In the genomic region with DNA sequence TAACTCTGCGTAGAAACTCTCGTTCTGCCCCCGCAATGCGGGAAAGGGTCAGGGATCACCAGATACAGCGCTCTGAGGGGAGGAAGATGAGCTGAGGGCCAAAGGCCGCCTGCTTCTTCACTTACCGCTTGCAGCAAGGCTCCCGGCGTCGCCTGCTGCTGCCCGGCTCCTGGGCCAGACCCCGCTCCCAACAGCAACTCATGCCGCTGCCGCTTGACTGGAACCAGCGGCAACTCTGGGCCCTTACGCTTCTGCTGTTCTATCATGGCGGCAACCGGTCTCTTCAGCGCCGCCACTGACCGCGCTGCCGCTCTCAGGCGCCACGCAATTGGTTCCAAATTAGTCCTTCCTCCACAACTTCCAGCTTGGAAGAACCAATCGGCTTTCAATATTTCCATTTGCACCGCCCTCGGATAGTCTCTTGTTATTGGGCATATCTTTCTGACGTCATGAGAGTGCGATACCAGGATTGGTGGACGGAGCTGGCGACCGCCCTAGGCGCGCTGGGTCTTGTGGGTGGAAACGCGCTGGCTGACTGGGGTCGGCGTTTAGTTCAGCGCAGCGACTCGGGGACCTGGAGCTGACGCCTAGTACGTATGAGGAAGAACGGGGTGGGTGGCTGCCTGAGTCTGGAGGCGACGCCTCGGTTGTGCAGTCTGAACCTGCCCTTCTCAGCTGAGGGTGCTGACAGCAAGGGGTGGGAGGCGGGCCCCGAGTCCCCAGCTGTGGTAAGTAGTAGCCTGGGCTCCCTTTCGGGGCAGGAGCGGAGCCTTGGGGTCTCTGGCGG, we compare ENCODE assay signal across 1 cellular context.
A peak's percentile ranks its signal among the peaks of the same experiment; 100 is the strongest.
TF ChIP-seq lines count a peak whose summit lies in the region.

A gene (minus strand): TSS at position 303 of the 787 bp plus-strand sequence. CDS start 37 bp downstream, at position 266.
A gene with protein sequence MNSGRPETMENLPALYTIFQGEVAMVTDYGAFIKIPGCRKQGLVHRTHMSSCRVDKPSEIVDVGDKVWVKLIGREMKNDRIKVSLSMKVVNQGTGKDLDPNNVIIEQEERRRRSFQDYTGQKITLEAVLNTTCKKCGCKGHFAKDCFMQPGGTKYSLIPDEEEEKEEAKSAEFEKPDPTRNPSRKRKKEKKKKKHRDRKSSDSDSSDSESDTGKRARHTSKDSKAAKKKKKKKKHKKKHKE (plus strand): TSS at position 547 of the 787 bp plus-strand sequence. CDS start 13,067 bp downstream, outside the sequence.

TF ChIP-seq in K562, 482 proteins besides CTCF, POLR2A, EP300 and RAD21 (continued from another document and continues in another):
- TF ChIP-seq, protein P1, sequence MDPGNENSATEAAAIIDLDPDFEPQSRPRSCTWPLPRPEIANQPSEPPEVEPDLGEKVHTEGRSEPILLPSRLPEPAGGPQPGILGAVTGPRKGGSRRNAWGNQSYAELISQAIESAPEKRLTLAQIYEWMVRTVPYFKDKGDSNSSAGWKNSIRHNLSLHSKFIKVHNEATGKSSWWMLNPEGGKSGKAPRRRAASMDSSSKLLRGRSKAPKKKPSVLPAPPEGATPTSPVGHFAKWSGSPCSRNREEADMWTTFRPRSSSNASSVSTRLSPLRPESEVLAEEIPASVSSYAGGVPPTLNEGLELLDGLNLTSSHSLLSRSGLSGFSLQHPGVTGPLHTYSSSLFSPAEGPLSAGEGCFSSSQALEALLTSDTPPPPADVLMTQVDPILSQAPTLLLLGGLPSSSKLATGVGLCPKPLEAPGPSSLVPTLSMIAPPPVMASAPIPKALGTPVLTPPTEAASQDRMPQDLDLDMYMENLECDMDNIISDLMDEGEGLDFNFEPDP (CRISPR knock-in tag; IDR thresholded peaks at IDR 0.05): no peak
- TF ChIP-seq NCOA4 (IDR thresholded peaks at IDR 0.05; ENCODE audit: partially characterized antibody): no peak
- TF ChIP-seq NFXL1 (CRISPR knock-in tag; IDR thresholded peaks at IDR 0.05): no peak
- TF ChIP-seq MEF2D (tag; conservative IDR thresholded peaks at IDR 0.05; ENCODE audit: low read depth): no peak
- TF ChIP-seq YY1 (IDR thresholded peaks at IDR 0.05; ENCODE audit: borderline replicate concordance in 1 of 3, control insufficient read depth in 1 of 3, extremely low read depth in 1 of 3, insufficient read depth in 3 of 3, insufficient read length in 1 of 3, insufficient replicate concordance in 2 of 3, low read depth in 1 of 3, low read length in 2 of 3): peak; percentile 79 to 94 (median 93)
- no peak for TF ChIP-seq ZNF175 (CRISPR knock-in tag; IDR thresholded peaks at IDR 0.05; ENCODE audit: low read depth)
- TF ChIP-seq ETS2 (tag; IDR thresholded peaks at IDR 0.05; ENCODE audit: borderline replicate concordance, poor library complexity, severe bottlenecking): no peak
- TF ChIP-seq CBFB (CRISPR knock-in tag; IDR thresholded peaks at IDR 0.05): no peak
- no peak for TF ChIP-seq ZNF785 (CRISPR knock-in tag; IDR thresholded peaks at IDR 0.05)
- no peak for TF ChIP-seq MAFG (tag; conservative IDR thresholded peaks at IDR 0.05)
- no peak for TF ChIP-seq MCM3 (IDR thresholded peaks at IDR 0.05)
- TF ChIP-seq SMARCA5 (IDR thresholded peaks at IDR 0.05): no peak
- TF ChIP-seq ZFPM2 (CRISPR knock-in tag; IDR thresholded peaks at IDR 0.05): no peak
- TF ChIP-seq ZNF668 (CRISPR knock-in tag; IDR thresholded peaks at IDR 0.05): no peak
- TF ChIP-seq SMARCB1 (IDR thresholded peaks at IDR 0.05; ENCODE audit: insufficient read length, low read depth): no peak
- no peak for TF ChIP-seq MYBL2 (IDR thresholded peaks at IDR 0.05; ENCODE audit: low read depth)
- no peak for TF ChIP-seq MYBL2 (CRISPR knock-in tag; IDR thresholded peaks at IDR 0.05; ENCODE audit: borderline replicate concordance)
- TF ChIP-seq HNRNPLL (IDR thresholded peaks at IDR 0.05; ENCODE audit: low read depth, low read length, poor library complexity, severe bottlenecking): peak; percentile 83
- no peak; the same call in none of the 2 replicates for TF ChIP-seq SMAD4 (CRISPR knock-in tag; conservative IDR thresholded peaks at IDR 0.05)
- TF ChIP-seq HOXB6 (CRISPR knock-in tag; IDR thresholded peaks at IDR 0.05; ENCODE audit: borderline replicate concordance): no peak
- TF ChIP-seq CREB1 (IDR thresholded peaks at IDR 0.05): peak; percentile 61
- peak; percentile 93 for TF ChIP-seq CREB1 (CRISPR knock-in tag; IDR thresholded peaks at IDR 0.05)
- 0 out of 2 replicates have a peak, but pooled peaks have one; percentile 26 for TF ChIP-seq ZBTB1 (CRISPR knock-in tag; IDR thresholded peaks at IDR 0.05; ENCODE audit: borderline replicate concordance, low read depth)
- no peak; the same call in none of the 2 replicates for TF ChIP-seq ZNF316 (IDR thresholded peaks at IDR 0.05)
- TF ChIP-seq, protein P2, sequence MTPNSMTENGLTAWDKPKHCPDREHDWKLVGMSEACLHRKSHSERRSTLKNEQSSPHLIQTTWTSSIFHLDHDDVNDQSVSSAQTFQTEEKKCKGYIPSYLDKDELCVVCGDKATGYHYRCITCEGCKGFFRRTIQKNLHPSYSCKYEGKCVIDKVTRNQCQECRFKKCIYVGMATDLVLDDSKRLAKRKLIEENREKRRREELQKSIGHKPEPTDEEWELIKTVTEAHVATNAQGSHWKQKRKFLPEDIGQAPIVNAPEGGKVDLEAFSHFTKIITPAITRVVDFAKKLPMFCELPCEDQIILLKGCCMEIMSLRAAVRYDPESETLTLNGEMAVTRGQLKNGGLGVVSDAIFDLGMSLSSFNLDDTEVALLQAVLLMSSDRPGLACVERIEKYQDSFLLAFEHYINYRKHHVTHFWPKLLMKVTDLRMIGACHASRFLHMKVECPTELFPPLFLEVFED (CRISPR knock-in tag; conservative IDR thresholded peaks at IDR 0.05): no peak
- peak in 1 of 2 experiments; percentile 55; a peak in 1 of 4 replicates for TF ChIP-seq TEAD1 (CRISPR knock-in tag; IDR thresholded peaks at IDR 0.05)
- TF ChIP-seq PHB2 (IDR thresholded peaks at IDR 0.05; ENCODE audit: low read depth): no peak
- TF ChIP-seq SNRNP70 (optimal IDR thresholded peaks at IDR 0.05; ENCODE audit: low read depth, low read length): no peak
- TF ChIP-seq TCF7 (IDR thresholded peaks at IDR 0.05; ENCODE audit: borderline replicate concordance): no peak; the same call in 1 of the 2 replicates
- TF ChIP-seq RHOXF2B (CRISPR knock-in tag; conservative IDR thresholded peaks at IDR 0.05): 0 out of 2 replicates have a peak, but pooled peaks have one; percentile 21
- peak; percentile 98 for TF ChIP-seq KDM5B (IDR thresholded peaks at IDR 0.05; ENCODE audit: insufficient replicate concordance, low read depth, low read length)
- TF ChIP-seq, protein P3, sequence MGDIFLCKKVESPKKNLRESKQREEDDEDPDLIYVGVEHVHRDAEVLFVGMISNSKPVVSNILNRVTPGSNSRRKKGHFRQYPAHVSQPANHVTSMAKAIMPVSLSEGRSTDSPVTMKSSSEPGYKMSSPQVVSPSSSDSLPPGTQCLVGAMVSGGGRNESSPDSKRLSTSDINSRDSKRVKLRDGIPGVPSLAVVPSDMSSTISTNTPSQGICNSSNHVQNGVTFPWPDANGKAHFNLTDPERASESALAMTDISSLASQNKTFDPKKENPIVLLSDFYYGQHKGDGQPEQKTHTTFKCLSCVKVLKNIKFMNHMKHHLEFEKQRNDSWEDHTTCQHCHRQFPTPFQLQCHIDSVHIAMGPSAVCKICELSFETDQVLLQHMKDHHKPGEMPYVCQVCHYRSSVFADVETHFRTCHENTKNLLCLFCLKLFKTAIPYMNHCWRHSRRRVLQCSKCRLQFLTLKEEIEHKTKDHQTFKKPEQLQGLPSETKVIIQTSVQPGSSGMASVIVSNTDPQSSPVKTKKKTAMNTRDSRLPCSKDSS (IDR thresholded peaks at IDR 0.05; ENCODE audit: low read depth, partially characterized antibody): no peak
- TF ChIP-seq, protein P4, sequence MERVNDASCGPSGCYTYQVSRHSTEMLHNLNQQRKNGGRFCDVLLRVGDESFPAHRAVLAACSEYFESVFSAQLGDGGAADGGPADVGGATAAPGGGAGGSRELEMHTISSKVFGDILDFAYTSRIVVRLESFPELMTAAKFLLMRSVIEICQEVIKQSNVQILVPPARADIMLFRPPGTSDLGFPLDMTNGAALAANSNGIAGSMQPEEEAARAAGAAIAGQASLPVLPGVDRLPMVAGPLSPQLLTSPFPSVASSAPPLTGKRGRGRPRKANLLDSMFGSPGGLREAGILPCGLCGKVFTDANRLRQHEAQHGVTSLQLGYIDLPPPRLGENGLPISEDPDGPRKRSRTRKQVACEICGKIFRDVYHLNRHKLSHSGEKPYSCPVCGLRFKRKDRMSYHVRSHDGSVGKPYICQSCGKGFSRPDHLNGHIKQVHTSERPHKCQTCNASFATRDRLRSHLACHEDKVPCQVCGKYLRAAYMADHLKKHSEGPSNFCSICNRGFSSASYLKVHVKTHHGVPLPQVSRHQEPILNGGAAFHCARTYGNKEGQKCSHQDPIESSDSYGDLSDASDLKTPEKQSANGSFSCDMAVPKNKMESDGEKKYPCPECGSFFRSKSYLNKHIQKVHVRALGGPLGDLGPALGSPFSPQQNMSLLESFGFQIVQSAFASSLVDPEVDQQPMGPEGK (CRISPR knock-in tag; IDR thresholded peaks at IDR 0.05; ENCODE audit: borderline replicate concordance): no peak
- 0 out of 2 replicates have a peak, but pooled peaks have one; percentile 55 for TF ChIP-seq SMAD3 (CRISPR knock-in tag; conservative IDR thresholded peaks at IDR 0.05)
- TF ChIP-seq HDGF (IDR thresholded peaks at IDR 0.05): no peak
- TF ChIP-seq, protein P5, sequence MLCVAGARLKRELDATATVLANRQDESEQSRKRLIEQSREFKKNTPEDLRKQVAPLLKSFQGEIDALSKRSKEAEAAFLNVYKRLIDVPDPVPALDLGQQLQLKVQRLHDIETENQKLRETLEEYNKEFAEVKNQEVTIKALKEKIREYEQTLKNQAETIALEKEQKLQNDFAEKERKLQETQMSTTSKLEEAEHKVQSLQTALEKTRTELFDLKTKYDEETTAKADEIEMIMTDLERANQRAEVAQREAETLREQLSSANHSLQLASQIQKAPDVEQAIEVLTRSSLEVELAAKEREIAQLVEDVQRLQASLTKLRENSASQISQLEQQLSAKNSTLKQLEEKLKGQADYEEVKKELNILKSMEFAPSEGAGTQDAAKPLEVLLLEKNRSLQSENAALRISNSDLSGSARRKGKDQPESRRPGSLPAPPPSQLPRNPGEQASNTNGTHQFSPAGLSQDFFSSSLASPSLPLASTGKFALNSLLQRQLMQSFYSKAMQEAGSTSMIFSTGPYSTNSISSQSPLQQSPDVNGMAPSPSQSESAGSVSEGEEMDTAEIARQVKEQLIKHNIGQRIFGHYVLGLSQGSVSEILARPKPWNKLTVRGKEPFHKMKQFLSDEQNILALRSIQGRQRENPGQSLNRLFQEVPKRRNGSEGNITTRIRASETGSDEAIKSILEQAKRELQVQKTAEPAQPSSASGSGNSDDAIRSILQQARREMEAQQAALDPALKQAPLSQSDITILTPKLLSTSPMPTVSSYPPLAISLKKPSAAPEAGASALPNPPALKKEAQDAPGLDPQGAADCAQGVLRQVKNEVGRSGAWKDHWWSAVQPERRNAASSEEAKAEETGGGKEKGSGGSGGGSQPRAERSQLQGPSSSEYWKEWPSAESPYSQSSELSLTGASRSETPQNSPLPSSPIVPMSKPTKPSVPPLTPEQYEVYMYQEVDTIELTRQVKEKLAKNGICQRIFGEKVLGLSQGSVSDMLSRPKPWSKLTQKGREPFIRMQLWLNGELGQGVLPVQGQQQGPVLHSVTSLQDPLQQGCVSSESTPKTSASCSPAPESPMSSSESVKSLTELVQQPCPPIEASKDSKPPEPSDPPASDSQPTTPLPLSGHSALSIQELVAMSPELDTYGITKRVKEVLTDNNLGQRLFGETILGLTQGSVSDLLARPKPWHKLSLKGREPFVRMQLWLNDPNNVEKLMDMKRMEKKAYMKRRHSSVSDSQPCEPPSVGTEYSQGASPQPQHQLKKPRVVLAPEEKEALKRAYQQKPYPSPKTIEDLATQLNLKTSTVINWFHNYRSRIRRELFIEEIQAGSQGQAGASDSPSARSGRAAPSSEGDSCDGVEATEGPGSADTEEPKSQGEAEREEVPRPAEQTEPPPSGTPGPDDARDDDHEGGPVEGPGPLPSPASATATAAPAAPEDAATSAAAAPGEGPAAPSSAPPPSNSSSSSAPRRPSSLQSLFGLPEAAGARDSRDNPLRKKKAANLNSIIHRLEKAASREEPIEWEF (CRISPR knock-in tag; IDR thresholded peaks at IDR 0.05): no peak
- TF ChIP-seq ELF2 (CRISPR knock-in tag; IDR thresholded peaks at IDR 0.05): peak; percentile 17; the same call in 1 of the 2 replicates
- peak; percentile 82 for TF ChIP-seq GTF2F1 (IDR thresholded peaks at IDR 0.05; ENCODE audit: low read depth, low read length)
- no peak for TF ChIP-seq SMARCE1 (IDR thresholded peaks at IDR 0.05)
- peak; percentile 67 for TF ChIP-seq BRD9 (IDR thresholded peaks at IDR 0.05; ENCODE audit: low read depth, partially characterized antibody)
- no peak for TF ChIP-seq GATAD2B (IDR thresholded peaks at IDR 0.05; ENCODE audit: borderline replicate concordance)
- TF ChIP-seq, protein P6, sequence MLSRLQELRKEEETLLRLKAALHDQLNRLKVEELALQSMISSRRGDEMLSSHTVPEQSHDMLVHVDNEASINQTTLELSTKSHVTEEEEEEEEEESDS (CRISPR knock-in tag; IDR thresholded peaks at IDR 0.05): no peak
- TF ChIP-seq SIN3A (IDR thresholded peaks at IDR 0.05; ENCODE audit: borderline replicate concordance in 2 of 2, control insufficient read depth in 1 of 2, low read depth in 2 of 2, low read length in 2 of 2): peak; percentile 74 to 86; a peak in 2 of 4 replicates
- TF ChIP-seq ZNF764 (CRISPR knock-in tag; IDR thresholded peaks at IDR 0.05; ENCODE audit: low read depth): no peak
- peak; percentile 80 for TF ChIP-seq SIN3B (IDR thresholded peaks at IDR 0.05; ENCODE audit: low read depth)
- 0 out of 2 replicates have a peak, but pooled peaks have one; percentile 60 for TF ChIP-seq ERF (CRISPR knock-in tag; IDR thresholded peaks at IDR 0.05)
- no peak for TF ChIP-seq ZEB2 (IDR thresholded peaks at IDR 0.05)
- TF ChIP-seq, protein P7, sequence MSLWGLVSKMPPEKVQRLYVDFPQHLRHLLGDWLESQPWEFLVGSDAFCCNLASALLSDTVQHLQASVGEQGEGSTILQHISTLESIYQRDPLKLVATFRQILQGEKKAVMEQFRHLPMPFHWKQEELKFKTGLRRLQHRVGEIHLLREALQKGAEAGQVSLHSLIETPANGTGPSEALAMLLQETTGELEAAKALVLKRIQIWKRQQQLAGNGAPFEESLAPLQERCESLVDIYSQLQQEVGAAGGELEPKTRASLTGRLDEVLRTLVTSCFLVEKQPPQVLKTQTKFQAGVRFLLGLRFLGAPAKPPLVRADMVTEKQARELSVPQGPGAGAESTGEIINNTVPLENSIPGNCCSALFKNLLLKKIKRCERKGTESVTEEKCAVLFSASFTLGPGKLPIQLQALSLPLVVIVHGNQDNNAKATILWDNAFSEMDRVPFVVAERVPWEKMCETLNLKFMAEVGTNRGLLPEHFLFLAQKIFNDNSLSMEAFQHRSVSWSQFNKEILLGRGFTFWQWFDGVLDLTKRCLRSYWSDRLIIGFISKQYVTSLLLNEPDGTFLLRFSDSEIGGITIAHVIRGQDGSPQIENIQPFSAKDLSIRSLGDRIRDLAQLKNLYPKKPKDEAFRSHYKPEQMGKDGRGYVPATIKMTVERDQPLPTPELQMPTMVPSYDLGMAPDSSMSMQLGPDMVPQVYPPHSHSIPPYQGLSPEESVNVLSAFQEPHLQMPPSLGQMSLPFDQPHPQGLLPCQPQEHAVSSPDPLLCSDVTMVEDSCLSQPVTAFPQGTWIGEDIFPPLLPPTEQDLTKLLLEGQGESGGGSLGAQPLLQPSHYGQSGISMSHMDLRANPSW (CRISPR knock-in tag; IDR thresholded peaks at IDR 0.05): no peak
